ENCODE assay signal across 9 cellular contexts in the genomic region with DNA sequence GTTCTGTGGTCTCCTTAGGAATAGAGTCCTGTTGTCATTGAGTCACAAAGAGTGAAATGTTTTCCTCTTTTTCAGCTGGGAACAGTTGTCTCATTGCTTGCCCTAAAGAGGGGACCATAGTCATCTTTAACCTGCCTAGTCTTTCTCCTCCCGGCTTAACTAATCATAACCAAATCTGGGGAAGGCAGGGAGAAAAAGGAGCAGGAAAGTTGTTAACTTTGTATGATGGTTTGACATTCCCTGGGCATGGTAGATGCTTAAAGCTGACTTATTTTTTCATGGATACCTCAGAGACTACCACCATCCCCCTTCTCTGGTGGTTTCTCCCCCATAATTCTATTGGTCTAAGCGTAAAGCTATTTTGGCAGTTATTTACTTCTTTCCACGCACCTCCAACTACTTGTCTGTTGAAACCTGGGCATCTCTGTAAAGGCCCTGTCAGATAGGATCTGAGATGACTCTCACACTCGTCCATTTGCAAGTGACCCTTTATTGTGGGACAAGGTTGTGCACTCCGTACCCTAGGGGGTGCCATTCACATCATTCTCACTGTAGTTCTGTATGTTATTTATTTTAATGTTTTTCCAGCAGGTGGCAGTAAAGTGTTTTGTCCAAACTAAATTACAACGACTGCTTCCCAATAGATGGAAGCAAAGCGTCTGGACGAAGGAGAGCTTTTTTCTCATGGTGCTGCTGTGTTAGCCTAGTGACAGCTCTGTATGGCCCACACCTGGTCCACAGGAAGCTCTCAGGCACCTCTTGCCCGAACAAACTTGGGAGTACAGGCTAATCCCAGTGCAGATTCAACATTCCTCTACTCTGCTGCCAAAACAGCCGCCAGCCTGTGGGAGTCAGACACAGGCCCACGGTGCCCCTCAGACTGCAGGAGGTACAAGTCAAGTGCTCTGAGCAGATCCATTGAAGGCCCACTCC. TPM values are rescaled to one million over a fixed set of nuclear protein-coding genes. Genes with fewer than 3 reads are reported as not detected.
DNase-seq lines count a peak whose midpoint lies in the region; ATAC-seq and TF ChIP-seq lines count a peak whose summit lies in the region.
"Had no signal": no experiment of that assay in that cellular context is flagged by ENCODE, and none has a peak within 500 bp of the region (broad histone marks: within the 10 kb centered on the region; RNA-seq: fewer than 3 reads in every experiment).

No MANE protein-coding gene starts in this region.

- DNase-seq in EH (ENCODE audit: low read depth) (peak; percentile 89), HEK293T (ENCODE audit: extremely low spot score) (peak; percentile 68), NCI-H128 (lab: John Stamatoyannopoulos, UW; ENCODE audit: unreplicated experiment) (peak; percentile 30), adipocyte (ENCODE audit: low read depth) (peak; percentile 96), heart left ventricle (peak in 4 of 5 donors; percentile 48 to 65 (median 62)), pulmonary artery endothelial cell (ENCODE audit: low read depth, low spot score) (peak; percentile 69)

- H3K27me3 ChIP-seq in SU-DHL-6 (ENCODE audit: low read length) = no peaks in the 10 kb centered on the region
- no peaks in the 10 kb centered on the region for H3K27me3 ChIP-seq in adipocyte (replicated peaks; ENCODE audit: control insufficient read depth, insufficient read depth, low read length)
- no peaks in the 10 kb centered on the region for H3K27me3 ChIP-seq in heart left ventricle

- TF ChIP-seq POLR2A in heart left ventricle (IDR thresholded peaks at IDR 0.05) = no peak

- H3K27ac ChIP-seq in SU-DHL-6 (ENCODE audit: low read depth, low read length) (no peak overlapping the region), heart left ventricle (peak overlapping the region in 5 of 12 donors; percentile 23 to 55 (median 48))

- H3K4me1 ChIP-seq in adipocyte (ENCODE audit: control insufficient read depth, insufficient read depth, low read length) (peaks cover 36% of the 10 kb centered on the region), heart left ventricle (peaks cover 0 to 38% (median 19%) of the 10 kb centered on the region in 12 donors)

- POLR2A ChIA-PET in HEK293T (lab: Yijun Ruan, JAX) = interaction anchor here (0.5 to 1.5 kb wide), 5 partner anchors 33 to 147 kb away, joined by 3 to 6 read pairs (median 3); no protein-coding TSS in a partner anchor

- CTCF ChIA-PET in HEK293T (lab: Yijun Ruan, JAX) = interaction anchor here (0.6 to 3.2 kb wide), 21 partner anchors 8 to 294 kb away, joined by 3 to 39 read pairs (median 3); no protein-coding TSS in a partner anchor

- peaks cover 21% of the 10 kb centered on the region for H3F3A ChIP-seq in SU-DHL-6 (ENCODE audit: insufficient read depth)

- no peaks in the 10 kb centered on the region for H4K20me1 ChIP-seq in SU-DHL-6 (ENCODE audit: low read depth, low read length)

- ATAC-seq in heart left ventricle (peak; percentile 50 to 70 (median 60)), HG03571 (IDR thresholded peaks at IDR 0.05; ENCODE audit: unreplicated experiment) (no peak)

- H3K4me3 ChIP-seq in SU-DHL-6 (ENCODE audit: insufficient read depth, low read length, poor library complexity, severe bottlenecking) = no peak overlapping the region
- H3K4me3 ChIP-seq in adipocyte (ENCODE audit: low read length) = no peak overlapping the region
- no peak overlapping the region for H3K4me3 ChIP-seq in heart left ventricle

- H3K4me2 ChIP-seq in SU-DHL-6 (ENCODE audit: low read depth, low read length, poor library complexity, severe bottlenecking) = no peak overlapping the region

- no peak overlapping the region for H3K9ac ChIP-seq in SU-DHL-6 (ENCODE audit: low read length)
- H3K9ac ChIP-seq in adipocyte (ENCODE audit: low read length) = no peak overlapping the region

- TF ChIP-seq CTCF in SU-DHL-6 (IDR thresholded peaks at IDR 0.05; ENCODE audit: insufficient read depth, low read length, poor library complexity, severe bottlenecking) (peak; percentile 98), heart left ventricle (IDR thresholded peaks at IDR 0.05) (peak; percentile 70 to 95 (median 84))

- intact Hi-C loops in heart left ventricle (cut with DNase I) = loop anchor here (1.0 to 10.0 kb wide), 12 partner anchors 32 to 401 kb away; a partner anchor contains a TSS

- H2AFZ ChIP-seq in SU-DHL-6 (ENCODE audit: low read depth, low read length, severe bottlenecking) = peak overlapping the region; percentile 43

- 32 to 34% (median 33%) methylated on average over 11 of the region's 11 CpGs for WGBS in heart left ventricle, 4 donors

- H3K36me3 ChIP-seq in SU-DHL-6 (ENCODE audit: low read length) = no peaks in the 10 kb centered on the region
- no peaks in the 10 kb centered on the region for H3K36me3 ChIP-seq in adipocyte (ENCODE audit: control insufficient read depth, insufficient read depth, low read length, severe bottlenecking)
- H3K36me3 ChIP-seq in heart left ventricle = no peaks in the 10 kb centered on the region

- peaks cover 12% of the 10 kb centered on the region for H3K79me2 ChIP-seq in SU-DHL-6 (ENCODE audit: insufficient read depth, low read length)

- H3K9me3 ChIP-seq in SU-DHL-6 (ENCODE audit: insufficient read depth, low read length) (no peaks in the 10 kb centered on the region), adipocyte (ENCODE audit: control insufficient read depth, low read length) (no peaks in the 10 kb centered on the region), heart left ventricle (no peaks in the 10 kb centered on the region)

- no peaks in the 10 kb centered on the region for H3K9me2 ChIP-seq in SU-DHL-6 (replicated peaks; ENCODE audit: insufficient read depth, low read length)

TF ChIP-seq in HEK293T, 16 proteins besides CTCF, POLR2A, EP300 and RAD21:
- TF ChIP-seq, protein P1, sequence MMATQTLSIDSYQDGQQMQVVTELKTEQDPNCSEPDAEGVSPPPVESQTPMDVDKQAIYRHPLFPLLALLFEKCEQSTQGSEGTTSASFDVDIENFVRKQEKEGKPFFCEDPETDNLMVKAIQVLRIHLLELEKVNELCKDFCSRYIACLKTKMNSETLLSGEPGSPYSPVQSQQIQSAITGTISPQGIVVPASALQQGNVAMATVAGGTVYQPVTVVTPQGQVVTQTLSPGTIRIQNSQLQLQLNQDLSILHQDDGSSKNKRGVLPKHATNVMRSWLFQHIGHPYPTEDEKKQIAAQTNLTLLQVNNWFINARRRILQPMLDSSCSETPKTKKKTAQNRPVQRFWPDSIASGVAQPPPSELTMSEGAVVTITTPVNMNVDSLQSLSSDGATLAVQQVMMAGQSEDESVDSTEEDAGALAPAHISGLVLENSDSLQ (IDR thresholded peaks at IDR 0.05) = peak; percentile 61
- no peak for TF ChIP-seq SP1 (IDR thresholded peaks at IDR 0.05)

RNA-seq across cellular contexts. Expression of a gene that starts 3.0 kb away (rescaled TPM):
- total RNA-seq in heart left ventricle (10 to 100 TPM; 20.3 to 42.0 (median 27.2) TPM), pulmonary artery endothelial cell (10.4 and 17.0 TPM in 2 replicates)
- polyA plus RNA-seq in heart left ventricle = 10 to 100 TPM in 1 of 2 donors, 1 to 10 TPM in 1; 6.8 to 19.6 TPM

RNA-seq across cellular contexts. Expression of a gene that starts 48.0 kb away (rescaled TPM):
- total RNA-seq in heart left ventricle (not detected), pulmonary artery endothelial cell (not detected in 2 replicates)
- polyA plus RNA-seq in heart left ventricle = not detected
- total RNA-seq: skeletal muscle tissue had no signal

Comparison
In these comparisons a context has a peak if more than half of its experiments do, and no peak if none do; other contexts are left out.
1. DNase-seq: peak in every context shown above with its lines; median percentile 96 in adipocyte; 89 in EH; 69 in pulmonary artery endothelial cell; 68 in HEK293T; 62 in heart left ventricle; 30 in NCI-H128.